8 cellular contexts compared by ENCODE assay signal in the genomic region with DNA sequence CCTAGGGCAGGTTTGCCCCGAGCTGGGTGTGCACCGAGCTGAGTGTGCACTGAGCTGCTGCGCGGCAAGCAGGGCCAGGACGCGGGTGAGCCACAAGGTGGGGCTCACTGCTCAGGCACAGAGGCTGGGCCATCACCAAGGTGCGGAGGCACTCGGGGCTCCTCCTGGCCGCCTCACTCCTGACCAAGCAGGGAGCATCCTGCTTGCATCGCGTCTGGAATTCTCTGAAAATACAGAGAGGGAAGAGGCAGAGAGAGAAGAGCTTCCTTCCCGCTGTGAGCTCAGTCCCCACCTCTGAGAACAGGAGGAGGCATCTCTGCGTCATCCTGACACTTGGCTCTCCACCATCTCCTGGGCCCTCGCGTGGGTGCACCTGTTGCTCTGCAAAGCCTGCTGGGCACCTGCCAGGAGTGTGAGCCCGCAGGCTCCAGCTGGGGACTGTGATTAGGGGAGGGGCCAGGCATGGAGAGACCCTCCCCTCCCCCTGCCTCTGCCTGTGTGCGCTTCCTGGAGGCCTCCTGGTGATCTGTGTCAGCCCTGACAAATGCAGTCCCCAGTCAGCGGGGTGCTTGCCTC.
DNase-seq lines count a peak whose midpoint lies in the region; ATAC-seq and TF ChIP-seq lines count a peak whose summit lies in the region.

No MANE protein-coding gene starts in this region.

- peak; percentile 17 for DNase-seq in DMS114 treated with DMSO at 0.1 percent for 48 hours (lab: John Stamatoyannopoulos, UW; ENCODE audit: unreplicated experiment)
- DNase-seq in NCI-H510A treated with DMSO at 0.1 percent for 48 hours (lab: John Stamatoyannopoulos, UW) = peak; percentile 97
- DNase-seq in brain microvascular endothelial cell = peak; percentile 11
- no peak for DNase-seq in natural killer cell
- no peak for DNase-seq in stimulated activated naive CD4-positive, alpha-beta T cell (lab: John Stamatoyannopoulos, UW)
- DNase-seq in activated CD4-positive, CD25-positive, alpha-beta regulatory T cell (lab: John Stamatoyannopoulos, UW) = no peak

- no peak overlapping the region for H3K27ac Mint-ChIP-seq in natural killer cell

- TF ChIP-seq CTCF in brain microvascular endothelial cell (IDR thresholded peaks at IDR 0.05; ENCODE audit: low read depth, low read length, missing control alignments) (peak; percentile 61), natural killer cell (IDR thresholded peaks at IDR 0.05) (peak; percentile 30)

- ATAC-seq in GM19035 (IDR thresholded peaks at IDR 0.05; ENCODE audit: unreplicated experiment) = peak; percentile 72
- ATAC-seq in HG03175 (IDR thresholded peaks at IDR 0.05; ENCODE audit: unreplicated experiment) = peak; percentile 82
- peak; percentile 45 to 87 (median 50) for ATAC-seq in natural killer cell

- H3K36me3 Mint-ChIP-seq in natural killer cell = no peaks in the 10 kb centered on the region

- no peaks in the 10 kb centered on the region for H3K36me3 ChIP-seq in brain microvascular endothelial cell (replicated peaks)

- intact Hi-C loops in natural killer cell (cut with micrococcal nuclease) = no loop called here

- in situ Hi-C loops in brain microvascular endothelial cell (cut with HindIII; ENCODE audit: low pct_ligation_motif_present, low sequenced_read_pairs) = no loop called here

- H3K4me1 Mint-ChIP-seq in natural killer cell = peaks cover 0 to 10% of the 10 kb centered on the region in 2 donors

- peaks cover 26 to 32% of the 10 kb centered on the region in 2 donors for H3K27me3 Mint-ChIP-seq in natural killer cell (ENCODE audit: low read depth in 2 of 2)

- H3K9me3 Mint-ChIP-seq in natural killer cell = peaks cover 3% of the 10 kb centered on the region in 2 donors

- no peak overlapping the region for H3K27ac ChIP-seq in brain microvascular endothelial cell

- no peak overlapping the region for H3K4me3 ChIP-seq in brain microvascular endothelial cell (ENCODE audit: low read depth, low read length)

- H3K4me3 Mint-ChIP-seq in natural killer cell = no peak overlapping the region

- peaks cover 5% of the 10 kb centered on the region for H3K27me3 ChIP-seq in brain microvascular endothelial cell (replicated peaks)

Comparison
In these comparisons a context has a peak if more than half of its experiments do, and no peak if none do; other contexts are left out.
1. DNase-seq: peak in DMS114 treated with DMSO at 0.1 percent for 48 hours (single experiment), NCI-H510A treated with DMSO at 0.1 percent for 48 hours (single experiment) and brain microvascular endothelial cell (single experiment); none in natural killer cell (single experiment), stimulated activated naive CD4-positive, alpha-beta T cell (0 of 6) and activated CD4-positive, CD25-positive, alpha-beta regulatory T cell (0 of 4).
2. Peak in every context shown above with its lines, with median percentiles within 50 percentile points of each other: ATAC-seq.